Comparison of ENCODE assay signal across 11 cellular contexts in genomic region chr1:59332983-59333382, GRCh38. TPM values are rescaled to one million over a fixed set of nuclear protein-coding genes. Genes with fewer than 3 reads are reported as not detected.
DNase-seq lines count a peak whose midpoint lies in the region; ATAC-seq, FAIRE-seq and TF ChIP-seq lines count a peak whose summit lies in the region.
"Had no signal": no experiment of that assay in that cellular context is flagged by ENCODE, and none has a peak within 500 bp of the region (broad histone marks: within the 10 kb centered on the region; RNA-seq: fewer than 3 reads in every experiment).

No MANE protein-coding gene starts in this region.

- peaks cover 2% of the 10 kb centered on the region for H3K36me3 Mint-ChIP-seq in activated naive CD4-positive, alpha-beta T cell treated with anti-CD3 and anti-CD28 coated beads for 36 hours (ENCODE audit: low read depth)
- peaks cover 2% of the 10 kb centered on the region for H3K36me3 Mint-ChIP-seq in astrocyte (ENCODE audit: low read depth, unreplicated experiment)
- peaks cover 6% of the 10 kb centered on the region for H3K36me3 Mint-ChIP-seq in stimulated activated effector memory CD8-positive, alpha-beta T cell treated with anti-CD3 and anti-CD28 coated beads, Interleukin-12 subunit alpha, Interleukin-12 subunit beta, amount 100 ng/mL, for 72 hours

- no peaks in the 10 kb centered on the region for H3K27me3 Mint-ChIP-seq in activated naive CD4-positive, alpha-beta T cell treated with anti-CD3 and anti-CD28 coated beads for 36 hours (ENCODE audit: low read depth)
- no peaks in the 10 kb centered on the region for H3K27me3 Mint-ChIP-seq in astrocyte (ENCODE audit: low read depth, unreplicated experiment)

- no peak overlapping the region for H3K4me3 ChIP-seq in Jurkat, Clone E6-1 (ENCODE audit: low read length)
- no peak overlapping the region for H3K4me3 ChIP-seq in astrocyte (ENCODE audit: insufficient read depth, low read depth, low read length)
- H3K4me3 ChIP-seq: BLaER1 had no signal

- H3K4me1 Mint-ChIP-seq in activated naive CD4-positive, alpha-beta T cell treated with anti-CD3 and anti-CD28 coated beads for 36 hours (ENCODE audit: low read depth): peaks cover 26% of the 10 kb centered on the region
- peaks cover 10% of the 10 kb centered on the region for H3K4me1 Mint-ChIP-seq in astrocyte (ENCODE audit: low read depth, unreplicated experiment)
- H3K4me1 Mint-ChIP-seq in stimulated activated effector memory CD8-positive, alpha-beta T cell treated with anti-CD3 and anti-CD28 coated beads, Interleukin-12 subunit alpha, Interleukin-12 subunit beta, amount 100 ng/mL, for 72 hours: peaks cover 36% of the 10 kb centered on the region

- no peak overlapping the region for H3K27ac ChIP-seq in astrocyte (ENCODE audit: low read depth, low read length)
- H3K27ac ChIP-seq: BLaER1, KMS-11 had no signal

- intact Hi-C loops in activated naive CD4-positive, alpha-beta T cell treated with anti-CD3 and anti-CD28 coated beads for 36 hours (cut with micrococcal nuclease): loop anchor here (1.0 to 10.0 kb wide), 3 partner anchors 99 to 549 kb away; partner anchors contain the start of gene JUN

- peaks cover 5% of the 10 kb centered on the region for H3K4me1 ChIP-seq in astrocyte (ENCODE audit: insufficient read depth, low read length)

- no peak overlapping the region for H3K4me3 Mint-ChIP-seq in activated naive CD4-positive, alpha-beta T cell treated with anti-CD3 and anti-CD28 coated beads for 36 hours
- H3K4me3 Mint-ChIP-seq in astrocyte (ENCODE audit: unreplicated experiment): no peak overlapping the region
- H3K4me3 Mint-ChIP-seq in stimulated activated effector memory CD8-positive, alpha-beta T cell treated with anti-CD3 and anti-CD28 coated beads, Interleukin-12 subunit alpha, Interleukin-12 subunit beta, amount 100 ng/mL, for 72 hours: peak overlapping the region; percentile 34

- CTCF ChIA-PET in activated naive CD4-positive, alpha-beta T cell treated with anti-CD3 and anti-CD28 coated beads for 36 hours (lab: Charles Lee): no interaction called here

- H3K9me3 Mint-ChIP-seq in activated naive CD4-positive, alpha-beta T cell treated with anti-CD3 and anti-CD28 coated beads for 36 hours: no peaks in the 10 kb centered on the region
- H3K9me3 Mint-ChIP-seq in astrocyte (ENCODE audit: unreplicated experiment): no peaks in the 10 kb centered on the region
- no peaks in the 10 kb centered on the region for H3K9me3 Mint-ChIP-seq in stimulated activated effector memory CD8-positive, alpha-beta T cell treated with anti-CD3 and anti-CD28 coated beads, Interleukin-12 subunit alpha, Interleukin-12 subunit beta, amount 100 ng/mL, for 72 hours

- no peak overlapping the region for H3K27ac Mint-ChIP-seq in activated naive CD4-positive, alpha-beta T cell treated with anti-CD3 and anti-CD28 coated beads for 36 hours
- H3K27ac Mint-ChIP-seq in astrocyte (ENCODE audit: unreplicated experiment): no peak overlapping the region
- peak overlapping the region; percentile 93 for H3K27ac Mint-ChIP-seq in stimulated activated effector memory CD8-positive, alpha-beta T cell treated with anti-CD3 and anti-CD28 coated beads, Interleukin-12 subunit alpha, Interleukin-12 subunit beta, amount 100 ng/mL, for 72 hours

- H2AFZ ChIP-seq in astrocyte (ENCODE audit: low read depth, low read length): no peak overlapping the region

- DNase-seq in activated naive CD4-positive, alpha-beta T cell treated with anti-CD3 and anti-CD28 coated beads for 36 hours: peak; percentile 54
- DNase-seq in activated naive CD4-positive, alpha-beta T cell treated with Interleukin-2 at 50 U/mL for 16 hours: no peak
- DNase-seq in Jurkat, Clone E6-1 (ENCODE audit: low read depth, low spot score): peak; percentile 77
- DNase-seq in astrocyte (ENCODE audit: low read depth) (peak; percentile 79), DMS 273 (lab: John Stamatoyannopoulos, UW; ENCODE audit: unreplicated experiment) (no peak), NCI-H1436 treated with DMSO at 0.1 percent for 48 hours (lab: John Stamatoyannopoulos, UW) (no peak), NCI-H2029 (lab: John Stamatoyannopoulos, UW) (no peak)
- DNase-seq in stimulated activated effector memory CD8-positive, alpha-beta T cell treated with anti-CD3 and anti-CD28 coated beads, Interleukin-12 subunit alpha, Interleukin-12 subunit beta, amount 100 ng/mL, for 72 hours (ENCODE audit: low spot score in 2 of 2): peak; percentile 6 to 61
- DNase-seq: activated effector memory CD4-positive, alpha-beta T cell treated with Interleukin-2 at 50 U/mL for 16 hours had no signal

- no peaks in the 10 kb centered on the region for H3K9me3 ChIP-seq in astrocyte (ENCODE audit: insufficient read depth, low read depth, low read length)
- H3K9me3 ChIP-seq: BLaER1 had no signal

- no peaks in the 10 kb centered on the region for H3K79me2 ChIP-seq in astrocyte (ENCODE audit: insufficient read depth, low read length)

- ATAC-seq in stimulated activated effector memory CD8-positive, alpha-beta T cell treated with anti-CD3 and anti-CD28 coated beads, Interleukin-12 subunit alpha, Interleukin-12 subunit beta, amount 100 ng/mL, for 72 hours: peak; percentile 95

- no peaks in the 10 kb centered on the region for H4K20me1 ChIP-seq in astrocyte (ENCODE audit: insufficient read depth, low read length)
- H4K20me1 ChIP-seq: BLaER1 had no signal

- no peak overlapping the region for H3K9ac ChIP-seq in astrocyte (ENCODE audit: low read length)
- H3K9ac ChIP-seq: BLaER1, KMS-11 had no signal

- H3K4me2 ChIP-seq in astrocyte (ENCODE audit: low read length): peak overlapping the region; percentile 23
- H3K4me2 ChIP-seq: BLaER1, KMS-11 had no signal

- no peaks in the 10 kb centered on the region for H3K36me3 ChIP-seq in astrocyte (ENCODE audit: insufficient read depth, low read length)
- H3K36me3 ChIP-seq: BLaER1 had no signal

- H3K27me3 ChIP-seq in astrocyte (ENCODE audit: insufficient read depth, low read length): no peaks in the 10 kb centered on the region
- H3K27me3 ChIP-seq: BLaER1 had no signal

- peak; percentile 98 for FAIRE-seq in astrocyte (lab: Jason Lieb, UNC)

- TF ChIP-seq CTCF in astrocyte (IDR thresholded peaks at IDR 0.05; ENCODE audit: insufficient read depth, low read depth, low read length): no peak

RNA-seq across cellular contexts. Expression of gene FGGY, which starts 36.1 kb away (rescaled TPM):
- 10 to 100 TPM in 1 of 2 experiments, 1 to 10 TPM in 1; 9.8 to 10.9 TPM for total RNA-seq in activated naive CD4-positive, alpha-beta T cell treated with anti-CD3 and anti-CD28 coated beads for 36 hours
- polyA plus RNA-seq in Jurkat, Clone E6-1 (2012; ENCODE audit: insufficient read depth, insufficient read length): 22.1 TPM
- total RNA-seq in astrocyte: 6.8 and 8.3 TPM in 2 replicates

Comparison
In these comparisons a context has a peak if more than half of its experiments do, and no peak if none do; other contexts are left out.
1. DNase-seq: peak in activated naive CD4-positive, alpha-beta T cell treated with anti-CD3 and anti-CD28 coated beads for 36 hours (single experiment), Jurkat, Clone E6-1 (single experiment), astrocyte (single experiment) and stimulated activated effector memory CD8-positive, alpha-beta T cell treated with anti-CD3 and anti-CD28 coated beads, Interleukin-12 subunit alpha, Interleukin-12 subunit beta, amount 100 ng/mL, for 72 hours (2 of 2); none in activated naive CD4-positive, alpha-beta T cell treated with Interleukin-2 at 50 U/mL for 16 hours (single experiment), DMS 273 (single experiment), NCI-H1436 treated with DMSO at 0.1 percent for 48 hours (single experiment) and NCI-H2029 (single experiment).